ENCODE assay signal across 1 cellular context in the genomic region with DNA sequence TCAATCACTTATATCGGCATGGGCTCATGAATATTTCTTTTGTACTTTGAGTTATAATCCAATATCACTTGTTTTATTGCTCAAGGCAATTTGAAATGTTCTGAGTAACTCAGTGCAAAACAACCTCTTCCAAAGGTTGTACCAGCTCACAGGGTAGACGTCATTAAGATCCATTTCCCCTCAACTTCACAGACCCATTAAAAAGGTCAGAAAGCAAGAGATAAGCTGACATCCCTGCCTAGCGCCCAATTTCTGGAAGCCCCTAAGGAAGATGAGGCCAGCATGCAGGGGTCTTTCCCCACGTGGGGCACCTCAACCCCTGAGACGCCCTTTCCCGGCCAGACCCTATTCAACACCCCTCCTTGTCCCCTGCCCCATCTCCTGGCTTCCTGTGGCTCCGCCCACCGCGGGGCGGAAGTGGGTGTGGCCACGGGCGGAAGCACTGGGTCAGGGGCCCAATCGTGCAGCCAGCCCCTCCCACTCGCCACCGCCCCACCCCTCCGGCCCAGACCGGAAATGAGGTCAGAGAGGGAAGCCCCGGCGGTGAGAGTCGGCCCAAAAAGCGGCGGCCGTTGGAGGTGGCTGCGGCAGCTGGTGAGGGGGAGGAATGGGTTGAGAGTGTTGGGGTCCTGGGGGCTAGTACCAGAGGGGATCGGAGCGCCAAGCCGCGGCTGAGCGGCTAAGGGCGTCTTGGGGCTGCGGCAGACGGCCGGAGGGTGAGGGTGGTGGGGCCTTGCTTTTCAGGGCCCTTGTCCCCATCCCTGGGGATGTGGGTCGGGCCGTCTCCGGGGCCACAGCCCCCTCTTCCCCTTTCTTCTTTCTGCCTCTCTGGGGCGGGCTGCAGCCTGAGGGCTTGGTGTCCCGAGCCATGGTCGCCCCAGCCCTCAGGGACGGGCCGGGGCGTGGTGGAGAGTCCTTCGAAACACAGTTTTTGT.
TF ChIP-seq lines count a peak whose summit lies in the region.

GPATCH2L (plus strand) TSS at position 525 of the 935 bp plus-strand sequence. CDS start 2,442 bp downstream, outside the sequence.

TF ChIP-seq in HepG2, 621 proteins besides CTCF, POLR2A, EP300 and RAD21 (continued from another document):
- no peak for TF ChIP-seq ZNF652 (CRISPR knock-in tag; IDR thresholded peaks at IDR 0.05; ENCODE audit: borderline replicate concordance, low read depth)
- TF ChIP-seq NFKBIZ (CRISPR knock-in tag; IDR thresholded peaks at IDR 0.05): no peak
- TF ChIP-seq NR2F6 (IDR thresholded peaks at IDR 0.05): no peak
- TF ChIP-seq NR2F6 (CRISPR knock-in tag; IDR thresholded peaks at IDR 0.05): no peak
- TF ChIP-seq GTF3A (CRISPR knock-in tag; conservative IDR thresholded peaks at IDR 0.05): no peak
- TF ChIP-seq ZNF256 (CRISPR knock-in tag; conservative IDR thresholded peaks at IDR 0.05): no peak
- peak; percentile 37 for TF ChIP-seq YY1 (IDR thresholded peaks at IDR 0.05; ENCODE audit: insufficient read depth, insufficient replicate concordance, low read depth, low read length)
- no peak for TF ChIP-seq ZSCAN30 (CRISPR knock-in tag; IDR thresholded peaks at IDR 0.05)
- TF ChIP-seq, protein P1, sequence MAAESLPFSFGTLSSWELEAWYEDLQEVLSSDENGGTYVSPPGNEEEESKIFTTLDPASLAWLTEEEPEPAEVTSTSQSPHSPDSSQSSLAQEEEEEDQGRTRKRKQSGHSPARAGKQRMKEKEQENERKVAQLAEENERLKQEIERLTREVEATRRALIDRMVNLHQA (CRISPR knock-in tag; IDR thresholded peaks at IDR 0.05): no peak
- TF ChIP-seq MTF1 (CRISPR knock-in tag; IDR thresholded peaks at IDR 0.05): no peak
- no peak for TF ChIP-seq SIX1 (CRISPR knock-in tag; IDR thresholded peaks at IDR 0.05; ENCODE audit: borderline replicate concordance)
- no peak; the same call in 1 of the 2 replicates for TF ChIP-seq CCDC6 (CRISPR knock-in tag; IDR thresholded peaks at IDR 0.05)
- TF ChIP-seq TGIF2 (CRISPR knock-in tag; IDR thresholded peaks at IDR 0.05): peak; percentile 20; the same call in 1 of the 2 replicates
- no peak for TF ChIP-seq ZNF781 (CRISPR knock-in tag; IDR thresholded peaks at IDR 0.05; ENCODE audit: borderline replicate concordance, not compliant biosample characterization)
- TF ChIP-seq NAIF1 (CRISPR knock-in tag; IDR thresholded peaks at IDR 0.05; ENCODE audit: borderline replicate concordance): no peak
- no peak for TF ChIP-seq HOXA9 (CRISPR knock-in tag; IDR thresholded peaks at IDR 0.05; ENCODE audit: borderline replicate concordance)
- no peak for TF ChIP-seq ZKSCAN1 (IDR thresholded peaks at IDR 0.05; ENCODE audit: low read length)
- TF ChIP-seq SMAD1 (CRISPR knock-in tag; IDR thresholded peaks at IDR 0.05; ENCODE audit: borderline replicate concordance, low read depth): no peak
- no peak for TF ChIP-seq HNRNPUL1 (IDR thresholded peaks at IDR 0.05; ENCODE audit: low read depth, low read length)
- TF ChIP-seq ZNF616 (CRISPR knock-in tag; IDR thresholded peaks at IDR 0.05; ENCODE audit: low read depth): no peak
- TF ChIP-seq, protein P2, sequence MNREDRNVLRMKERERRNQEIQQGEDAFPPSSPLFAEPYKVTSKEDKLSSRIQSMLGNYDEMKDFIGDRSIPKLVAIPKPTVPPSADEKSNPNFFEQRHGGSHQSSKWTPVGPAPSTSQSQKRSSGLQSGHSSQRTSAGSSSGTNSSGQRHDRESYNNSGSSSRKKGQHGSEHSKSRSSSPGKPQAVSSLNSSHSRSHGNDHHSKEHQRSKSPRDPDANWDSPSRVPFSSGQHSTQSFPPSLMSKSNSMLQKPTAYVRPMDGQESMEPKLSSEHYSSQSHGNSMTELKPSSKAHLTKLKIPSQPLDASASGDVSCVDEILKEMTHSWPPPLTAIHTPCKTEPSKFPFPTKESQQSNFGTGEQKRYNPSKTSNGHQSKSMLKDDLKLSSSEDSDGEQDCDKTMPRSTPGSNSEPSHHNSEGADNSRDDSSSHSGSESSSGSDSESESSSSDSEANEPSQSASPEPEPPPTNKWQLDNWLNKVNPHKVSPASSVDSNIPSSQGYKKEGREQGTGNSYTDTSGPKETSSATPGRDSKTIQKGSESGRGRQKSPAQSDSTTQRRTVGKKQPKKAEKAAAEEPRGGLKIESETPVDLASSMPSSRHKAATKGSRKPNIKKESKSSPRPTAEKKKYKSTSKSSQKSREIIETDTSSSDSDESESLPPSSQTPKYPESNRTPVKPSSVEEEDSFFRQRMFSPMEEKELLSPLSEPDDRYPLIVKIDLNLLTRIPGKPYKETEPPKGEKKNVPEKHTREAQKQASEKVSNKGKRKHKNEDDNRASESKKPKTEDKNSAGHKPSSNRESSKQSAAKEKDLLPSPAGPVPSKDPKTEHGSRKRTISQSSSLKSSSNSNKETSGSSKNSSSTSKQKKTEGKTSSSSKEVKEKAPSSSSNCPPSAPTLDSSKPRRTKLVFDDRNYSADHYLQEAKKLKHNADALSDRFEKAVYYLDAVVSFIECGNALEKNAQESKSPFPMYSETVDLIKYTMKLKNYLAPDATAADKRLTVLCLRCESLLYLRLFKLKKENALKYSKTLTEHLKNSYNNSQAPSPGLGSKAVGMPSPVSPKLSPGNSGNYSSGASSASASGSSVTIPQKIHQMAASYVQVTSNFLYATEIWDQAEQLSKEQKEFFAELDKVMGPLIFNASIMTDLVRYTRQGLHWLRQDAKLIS (CRISPR knock-in tag; IDR thresholded peaks at IDR 0.05): no peak
- 0 out of 2 replicates have a peak, but pooled peaks have one; percentile 41 for TF ChIP-seq REPIN1 (CRISPR knock-in tag; IDR thresholded peaks at IDR 0.05; ENCODE audit: borderline replicate concordance, low read depth)
- no peak for TF ChIP-seq THRA (CRISPR knock-in tag; IDR thresholded peaks at IDR 0.05; ENCODE audit: borderline replicate concordance)
- no peak for TF ChIP-seq CEBPB (IDR thresholded peaks at IDR 0.05; ENCODE audit: borderline replicate concordance, low read depth, low read length)
- peak; percentile 80; the same call in 1 of the 2 replicates for TF ChIP-seq ZMAT3 (CRISPR knock-in tag; conservative IDR thresholded peaks at IDR 0.05)
